In genomic region chr10:72086466-72087391, GRCh38 we compare ENCODE assay signal across 8 cellular contexts. TPM values are rescaled to one million over a fixed set of nuclear protein-coding genes. Genes with fewer than 3 reads are reported as not detected.
DNase-seq lines count a peak whose midpoint lies in the region; ATAC-seq and TF ChIP-seq lines count a peak whose summit lies in the region.

No MANE protein-coding gene starts in this region.

- H4K12ac ChIP-seq in trophoblast cell (ENCODE audit: low read depth, low read length), result no peak overlapping the region

- H3K4me3 ChIP-seq in GM12865 (ENCODE audit: low read depth, low read length) (peak overlapping the region; percentile 46), trophoblast cell (ENCODE audit: low read depth, low read length) (no peak overlapping the region)

- H2BK5ac ChIP-seq in trophoblast cell (ENCODE audit: low read depth, low read length, poor library complexity), result no peak overlapping the region

- H3K27ac ChIP-seq in foreskin keratinocyte (no peak overlapping the region), trophoblast cell (ENCODE audit: low read depth, low read length) (no peak overlapping the region)

- peak; percentile 33 for DNase-seq in GM12865 (ENCODE audit: low read depth)
- peak; percentile 64 for DNase-seq in activated CD8-positive, alpha-beta memory T cell treated with anti-CD3 and anti-CD28 coated beads, Interleukin-2, amount 50 U/mL, for 4 hours
- no peak for DNase-seq in foreskin keratinocyte
- no peak for DNase-seq in trophoblast cell
- no peak for DNase-seq in NCI-H1105 (lab: John Stamatoyannopoulos, UW)
- DNase-seq in NCI-H2107 (lab: John Stamatoyannopoulos, UW), result no peak
- DNase-seq in NCI-H1436 treated with DMSO at 0.1 percent for 48 hours (lab: John Stamatoyannopoulos, UW), result no peak
- DNase-seq in NCI-H2029 treated with DMSO at 0.1 percent for 48 hours (lab: John Stamatoyannopoulos, UW), result no peak

- H3K14ac ChIP-seq in trophoblast cell (ENCODE audit: low read length), result no peak overlapping the region

- H2AK5ac ChIP-seq in trophoblast cell (ENCODE audit: low read length), result no peak overlapping the region

- no peak overlapping the region for H2AFZ ChIP-seq in trophoblast cell (ENCODE audit: insufficient read depth, low read length, poor library complexity)

- peak; percentile 4 for ATAC-seq in foreskin keratinocyte

- H3K79me1 ChIP-seq in trophoblast cell (ENCODE audit: low read length), result no peaks in the 10 kb centered on the region

- no peaks in the 10 kb centered on the region for H3K79me2 ChIP-seq in trophoblast cell (ENCODE audit: control insufficient read depth, insufficient read depth, low read length, poor library complexity)

- no CpG with 5 or more reads among the region's 61 CpGs for WGBS in trophoblast cell (ENCODE audit: extremely low coverage, insufficient coverage, insufficient read length)

- TF ChIP-seq CTCF in GM12865 (IDR thresholded peaks at IDR 0.05; ENCODE audit: insufficient read depth, low read depth, low read length, missing control alignments) (no peak), foreskin keratinocyte (conservative IDR thresholded peaks at IDR 0.05) (no peak)

- H3K9me3 ChIP-seq in trophoblast cell (ENCODE audit: insufficient read depth, low read depth, low read length), result peaks cover 2% of the 10 kb centered on the region

- H3K4ac ChIP-seq in trophoblast cell (ENCODE audit: low read depth, low read length), result no peak overlapping the region

- H3K23ac ChIP-seq in trophoblast cell (ENCODE audit: low read length), result no peak overlapping the region

- peak overlapping the region; percentile 60 for H3K4me2 ChIP-seq in trophoblast cell (ENCODE audit: low read length)

- H2BK12ac ChIP-seq in trophoblast cell (ENCODE audit: low read length), result no peak overlapping the region

- no peaks in the 10 kb centered on the region for H3K36me3 ChIP-seq in trophoblast cell (ENCODE audit: control insufficient read depth in 1 of 2, insufficient read depth in 2 of 2, low read length in 2 of 2)

- H3K4me1 ChIP-seq in foreskin keratinocyte (no peaks in the 10 kb centered on the region), trophoblast cell (ENCODE audit: control insufficient read depth in 1 of 2, insufficient read depth in 2 of 2, low read length in 2 of 2) (peaks cover 9 to 16% of the 10 kb centered on the region in 2 experiments)

- peaks cover 46% of the 10 kb centered on the region for H3K27me3 ChIP-seq in foreskin keratinocyte
- H3K27me3 ChIP-seq in trophoblast cell (ENCODE audit: insufficient read depth, low read length), result peaks cover 24% of the 10 kb centered on the region

- H4K8ac ChIP-seq in trophoblast cell (ENCODE audit: low read depth, low read length), result no peak overlapping the region

- H2BK120ac ChIP-seq in trophoblast cell (ENCODE audit: insufficient read depth, low read length, poor library complexity), result no peak overlapping the region

- no peak overlapping the region for H3K18ac ChIP-seq in trophoblast cell (ENCODE audit: low read length)

- H4K91ac ChIP-seq in trophoblast cell (ENCODE audit: low read depth, low read length), result no peak overlapping the region

- no peak overlapping the region for H3K9ac ChIP-seq in trophoblast cell (ENCODE audit: low read length)

RNA-seq across cellular contexts. Expression of gene SPOCK2, which starts 1.6 kb away (rescaled TPM):
- total RNA-seq in foreskin keratinocyte, result 0.14 and 0.27 TPM in 2 replicates
- polyA plus RNA-seq in foreskin keratinocyte, result 0.11 and 0.18 TPM in 2 replicates
- 0.49 and 0.52 TPM in 2 replicates for polyA plus RNA-seq in trophoblast cell (2013)

Comparison
In these comparisons a context has a peak if more than half of its experiments do, and no peak if none do; other contexts are left out.
1. DNase-seq: peak in GM12865 (single experiment) and activated CD8-positive, alpha-beta memory T cell treated with anti-CD3 and anti-CD28 coated beads, Interleukin-2, amount 50 U/mL, for 4 hours (single experiment); none in foreskin keratinocyte (0 of 2), trophoblast cell (0 of 2), NCI-H1105 (single experiment), NCI-H2107 (single experiment), NCI-H1436 treated with DMSO at 0.1 percent for 48 hours (single experiment) and NCI-H2029 treated with DMSO at 0.1 percent for 48 hours (single experiment).